ENCODE assay signal across 8 cellular contexts in the genomic region with DNA sequence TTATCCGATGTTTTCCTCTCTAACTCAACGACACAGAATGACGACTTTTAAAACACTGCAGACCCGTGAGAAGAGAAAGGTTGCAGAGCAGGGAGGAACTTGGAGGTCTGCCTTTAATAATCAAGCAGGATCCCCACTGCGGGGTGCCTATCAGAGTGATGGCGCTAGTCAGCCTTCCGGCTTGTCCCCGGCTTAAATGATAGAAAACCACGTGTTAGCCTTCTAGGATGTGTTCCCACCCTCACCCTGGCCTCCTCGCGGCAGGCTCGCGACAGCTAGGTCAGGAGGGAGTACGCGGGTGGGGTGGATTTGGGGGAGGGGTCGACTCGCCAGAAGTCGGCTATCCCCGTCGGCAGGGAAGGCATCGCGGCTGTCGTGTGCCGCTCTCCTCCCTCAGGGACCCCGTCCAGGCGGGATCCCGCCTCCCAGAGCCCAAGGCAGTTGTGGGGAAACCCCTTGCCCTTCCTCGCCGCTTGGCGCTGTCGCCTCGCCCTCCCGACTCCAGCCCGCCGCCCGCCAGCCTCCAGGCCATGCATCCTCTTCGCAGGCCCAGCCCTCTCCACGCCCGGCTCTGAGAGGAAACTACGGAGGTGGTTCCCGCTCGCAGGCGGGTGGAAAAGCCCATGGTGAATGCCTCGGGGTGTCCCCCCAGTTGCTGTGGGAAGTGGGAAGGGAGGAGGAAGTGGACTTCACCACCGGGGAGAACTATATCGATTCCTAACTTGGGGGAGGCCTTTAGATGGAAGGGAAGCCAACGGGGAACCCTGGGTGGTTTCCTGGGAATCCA. TPM values are rescaled to one million over a fixed set of nuclear protein-coding genes. Genes with fewer than 3 reads are reported as not detected.
DNase-seq lines count a peak whose midpoint lies in the region; ATAC-seq and TF ChIP-seq lines count a peak whose summit lies in the region.

No MANE protein-coding gene starts in this region.

- intact Hi-C loops in left cardiac atrium (cut with DNase I) = loop anchor here (5.0 to 10.0 kb wide), 3 partner anchors 71 to 186 kb away; no protein-coding TSS in a partner anchor
- intact Hi-C loops in posterior vena cava (cut with DNase I) = loop anchor here in 1 of 2 donors (10.0 kb wide), 1 partner anchor 64 kb away; no protein-coding TSS in a partner anchor

- DNase-seq in NCI-H1092 (lab: John Stamatoyannopoulos, UW) (peak; percentile 89), adipocyte (ENCODE audit: low read depth) (peak; percentile 94), left cardiac atrium (peak; percentile 82), posterior vena cava (ENCODE audit: low spot score) (peak; percentile 95)

- ATAC-seq in HG02571 (IDR thresholded peaks at IDR 0.05; ENCODE audit: unreplicated experiment) = peak; percentile 20
- ATAC-seq in left cardiac atrium = peak; percentile 41 to 56

- peak overlapping the region; percentile 84 for H3K4me2 ChIP-seq in SU-DHL-6 (ENCODE audit: low read depth, low read length, poor library complexity, severe bottlenecking)

- peak overlapping the region; percentile 81 for H3K27ac ChIP-seq in SU-DHL-6 (ENCODE audit: low read depth, low read length)
- peak overlapping the region; percentile 97 for H3K27ac ChIP-seq in urinary bladder (ENCODE audit: low read depth)

- H3K36me3 ChIP-seq in SU-DHL-6 (ENCODE audit: low read length) (no peaks in the 10 kb centered on the region), adipocyte (ENCODE audit: control insufficient read depth, insufficient read depth, low read length, severe bottlenecking) (no peaks in the 10 kb centered on the region), urinary bladder (ENCODE audit: insufficient read depth) (no peaks in the 10 kb centered on the region)

- peaks cover 13% of the 10 kb centered on the region; the same call in 1 of the 2 replicates for H4K20me1 ChIP-seq in SU-DHL-6 (ENCODE audit: low read depth, low read length)

- H3K4me1 ChIP-seq in adipocyte (ENCODE audit: control insufficient read depth, insufficient read depth, low read length) (peaks cover 15% of the 10 kb centered on the region), urinary bladder (ENCODE audit: insufficient read depth) (peaks cover 1% of the 10 kb centered on the region)

- no peaks in the 10 kb centered on the region for H3K9me2 ChIP-seq in SU-DHL-6 (replicated peaks; ENCODE audit: insufficient read depth, low read length)

- H3K9me3 ChIP-seq in SU-DHL-6 (ENCODE audit: insufficient read depth, low read length) = no peaks in the 10 kb centered on the region
- H3K9me3 ChIP-seq in adipocyte (ENCODE audit: control insufficient read depth, low read length) = no peaks in the 10 kb centered on the region

- H3F3A ChIP-seq in SU-DHL-6 (ENCODE audit: insufficient read depth) = peaks cover 27% of the 10 kb centered on the region

- under 1% methylated on average over 47 of the region's 47 CpGs for WGBS in urinary bladder

- H3K9ac ChIP-seq in SU-DHL-6 (ENCODE audit: low read length) = peak overlapping the region; percentile 100
- peak overlapping the region; percentile 98 for H3K9ac ChIP-seq in adipocyte (ENCODE audit: low read length)

- peaks cover 39% of the 10 kb centered on the region for H3K79me2 ChIP-seq in SU-DHL-6 (ENCODE audit: insufficient read depth, low read length)

- H3K27me3 ChIP-seq in SU-DHL-6 (ENCODE audit: low read length) (no peaks in the 10 kb centered on the region), adipocyte (replicated peaks; ENCODE audit: control insufficient read depth, insufficient read depth, low read length) (no peaks in the 10 kb centered on the region)

- H3K4me3 ChIP-seq in GM08714 (ENCODE audit: low read length) (peak overlapping the region; percentile 86), SU-DHL-6 (ENCODE audit: insufficient read depth, low read length, poor library complexity, severe bottlenecking) (peak overlapping the region; percentile 98), adipocyte (ENCODE audit: low read length) (peak overlapping the region; percentile 91), urinary bladder (ENCODE audit: low read depth, low read length) (peak overlapping the region; percentile 79)

- no peak for TF ChIP-seq CTCF in SU-DHL-6 (IDR thresholded peaks at IDR 0.05; ENCODE audit: insufficient read depth, low read length, poor library complexity, severe bottlenecking)

- H2AFZ ChIP-seq in SU-DHL-6 (ENCODE audit: low read depth, low read length, severe bottlenecking) = peak overlapping the region; percentile 72

RNA-seq across cellular contexts. Expression of gene SMG7, which starts 1.1 kb away (rescaled TPM):
- total RNA-seq in left cardiac atrium (10 to 100 TPM; 35.7 to 41.8 TPM), posterior vena cava (10 to 100 TPM; 27.9 to 34.3 TPM), urinary bladder (47.5 TPM)
- 23.6 TPM for polyA plus RNA-seq in urinary bladder

RNA-seq across cellular contexts. Expression of gene NMNAT2, which starts 53.0 kb away (rescaled TPM):
- total RNA-seq in left cardiac atrium (10 to 100 TPM; 23.3 to 33.8 TPM), posterior vena cava (1 to 10 TPM in 1 of 2 donors, under 1 TPM in 1; 0.60 to 1.1 TPM), urinary bladder (2.4 TPM)
- 1.4 TPM for polyA plus RNA-seq in urinary bladder

Comparison
In these comparisons a context has a peak if more than half of its experiments do, and no peak if none do; other contexts are left out.
1. Peak in every context shown above with its lines: DNase-seq, ATAC-seq, H3K4me3 ChIP-seq and H3K27ac ChIP-seq.